ENCODE assay signal across 8 cellular contexts in genomic region chr2:197434541-197435513, GRCh38. TPM values are rescaled to one million over a fixed set of nuclear protein-coding genes. Genes with fewer than 3 reads are reported as not detected.
DNase-seq lines count a peak whose midpoint lies in the region; ATAC-seq and TF ChIP-seq lines count a peak whose summit lies in the region.

TSS of gene SF3B1 (minus strand) at chr2:197435028. CDS start at chr2:197434999, 29 bp downstream.

- H3K36me3 ChIP-seq in upper lobe of right lung: no peaks in the 10 kb centered on the region

- peak; percentile 90 for ATAC-seq in HG02884 (IDR thresholded peaks at IDR 0.05; ENCODE audit: unreplicated experiment)
- peak; percentile 97 to 98 for ATAC-seq in left cardiac atrium
- peak; percentile 99 for ATAC-seq in upper lobe of right lung

- in situ Hi-C loops in GM13977 (cut with MboI; ENCODE audit: low pct_unique_long_range_greater_than_20kb, low sequenced_read_pairs, unreplicated experiment): no loop called here

- H3K27me3 Mint-ChIP-seq in T-helper 1 cell treated with Interleukin-12 subunit alpha and Interleukin-12 subunit beta and Interleukin-4 antibody, amounts not matched to agents 30 μg/mL and 1 μg/mL, for 36 hours (ENCODE audit: low read depth): no peaks in the 10 kb centered on the region

- peak within 1 kb of the TSS; percentile 88 for H3K4me3 Mint-ChIP-seq in T-helper 1 cell treated with Interleukin-12 subunit alpha and Interleukin-12 subunit beta and Interleukin-4 antibody, amounts not matched to agents 30 μg/mL and 1 μg/mL, for 36 hours

- peak within 1 kb of the TSS; percentile 96 for H3K27ac ChIP-seq in upper lobe of right lung

- no peak for TF ChIP-seq CTCF in GM13977 (IDR thresholded peaks at IDR 0.05; ENCODE audit: extremely low read depth, insufficient read depth, missing control alignments)
- no peak for TF ChIP-seq CTCF in upper lobe of right lung (IDR thresholded peaks at IDR 0.05)

- no peaks in the 10 kb centered on the region for H3K9me3 ChIP-seq in upper lobe of right lung

- peaks cover 41% of the 10 kb centered on the region for H3K4me1 ChIP-seq in upper lobe of right lung

- peaks cover 13% of the 10 kb centered on the region for H3K36me3 Mint-ChIP-seq in T-helper 1 cell treated with Interleukin-12 subunit alpha and Interleukin-12 subunit beta and Interleukin-4 antibody, amounts not matched to agents 30 μg/mL and 1 μg/mL, for 36 hours (ENCODE audit: low read depth)

- H3K27me3 ChIP-seq in upper lobe of right lung: no peaks in the 10 kb centered on the region

- peaks cover 31% of the 10 kb centered on the region for H3K4me1 Mint-ChIP-seq in T-helper 1 cell treated with Interleukin-12 subunit alpha and Interleukin-12 subunit beta and Interleukin-4 antibody, amounts not matched to agents 30 μg/mL and 1 μg/mL, for 36 hours (ENCODE audit: low read depth)

- peak within 1 kb of the TSS; percentile 100 for H3K27ac Mint-ChIP-seq in T-helper 1 cell treated with Interleukin-12 subunit alpha and Interleukin-12 subunit beta and Interleukin-4 antibody, amounts not matched to agents 30 μg/mL and 1 μg/mL, for 36 hours

- H3K9me3 Mint-ChIP-seq in T-helper 1 cell treated with Interleukin-12 subunit alpha and Interleukin-12 subunit beta and Interleukin-4 antibody, amounts not matched to agents 30 μg/mL and 1 μg/mL, for 36 hours: no peaks in the 10 kb centered on the region

- peak within 1 kb of the TSS; percentile 74 for H3K4me3 ChIP-seq in upper lobe of right lung

- DNase-seq in GM13977 (ENCODE audit: low spot score): peak; percentile 93
- DNase-seq in NCI-H1694 (lab: John Stamatoyannopoulos, UW): peak; percentile 94
- DNase-seq in amniotic stem cell (lab: John Stamatoyannopoulos, UW): peak; percentile 97
- peak; percentile 98 for DNase-seq in left cardiac atrium
- peak; percentile 100 for DNase-seq in posterior vena cava (ENCODE audit: low spot score)
- peak; percentile 99 for DNase-seq in upper lobe of right lung

- intact Hi-C loops in left cardiac atrium (cut with DNase I) (loop anchor here in 1 of 2 donors (2.0 kb wide), 1 partner anchor 18 kb away; the partner anchor contains the start of gene COQ10B), posterior vena cava (cut with DNase I) (loop anchor here in 1 of 2 donors (2.0 kb wide), 1 partner anchor 18 kb away; the partner anchor contains the start of gene COQ10B), upper lobe of right lung (cut with DNase I) (no loop called here)

RNA-seq across cellular contexts. Expression of gene SF3B1, which starts in this region (rescaled TPM):
- total RNA-seq in left cardiac atrium (100 to 1,000 TPM; 136 to 157 TPM), posterior vena cava (100 to 1,000 TPM; 190 to 201 TPM), upper lobe of right lung (252 TPM)

Comparison
In these comparisons a context has a peak if more than half of its experiments do, and no peak if none do; other contexts are left out.
1. Peak in every context shown above with its lines: DNase-seq, ATAC-seq, H3K4me3 ChIP-seq and H3K27ac ChIP-seq.